Comparison of ENCODE assay signal across 8 cellular contexts in the genomic region with DNA sequence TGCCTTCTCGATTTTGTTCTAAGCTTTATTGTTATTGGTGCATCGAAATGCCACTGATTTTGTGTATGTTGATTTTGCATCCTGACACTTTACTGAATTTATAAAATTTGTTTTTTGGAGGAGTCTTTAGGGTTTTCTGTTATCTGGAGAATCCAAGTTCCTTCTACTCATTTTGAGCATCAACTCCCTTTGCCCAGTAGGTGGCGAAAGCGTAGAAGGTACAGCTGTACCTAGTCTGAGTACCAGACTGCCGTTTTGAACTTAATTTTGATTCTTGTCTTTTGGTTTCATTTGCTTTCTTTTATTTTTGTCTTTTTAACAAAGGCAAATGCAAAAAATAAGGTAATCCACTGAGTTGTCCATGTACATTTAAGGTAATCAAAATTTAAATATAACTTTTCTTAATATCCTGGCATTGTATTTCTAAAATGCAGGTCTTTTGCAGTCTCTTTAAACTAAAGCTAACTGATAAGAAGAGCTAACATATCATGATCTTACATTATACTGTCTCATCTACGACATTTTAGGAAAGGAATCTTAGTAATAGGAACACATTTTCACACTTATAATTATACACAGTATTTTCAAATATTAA.
DNase-seq lines count a peak whose midpoint lies in the region; ATAC-seq, FAIRE-seq and TF ChIP-seq lines count a peak whose summit lies in the region.

No MANE protein-coding gene starts in this region.

- BruUV-seq in OCI-LY7 (replicated peaks; lab: Mats Ljungman, UMichigan): no TSS peak

- POLR2A ChIA-PET in OCI-LY7 (lab: Charles Lee): interaction anchor here (1.1 kb wide), 1 partner anchor 473 kb away, joined by 3 read pairs; no protein-coding TSS in a partner anchor

- no peaks in the 10 kb centered on the region for H3K9me3 ChIP-seq in OCI-LY7 (ENCODE audit: low read length)
- H3K9me3 ChIP-seq in thyroid gland: no peaks in the 10 kb centered on the region

- H3K27ac ChIP-seq in OCI-LY7 (ENCODE audit: low read depth, low read length, poor library complexity, severe bottlenecking): no peak overlapping the region
- H3K27ac ChIP-seq in thyroid gland: no peak overlapping the region

- ATAC-seq in GM19397 (IDR thresholded peaks at IDR 0.05; ENCODE audit: unreplicated experiment): peak; percentile 73
- peak; percentile 86 for ATAC-seq in HG03571 (IDR thresholded peaks at IDR 0.05; ENCODE audit: unreplicated experiment)
- ATAC-seq in left lobe of liver: peak; percentile 87

- no peaks in the 10 kb centered on the region for H3K79me2 ChIP-seq in OCI-LY7 (ENCODE audit: insufficient read depth, low read depth, low read length)

- FAIRE-seq in bronchial epithelial cell (lab: Jason Lieb, UNC): no peak

- H4K20me1 ChIP-seq in OCI-LY7 (ENCODE audit: insufficient read depth, low read length): 0 out of 2 replicates have a peak, but pooled peaks cover 4% of the 10 kb centered on the region

- CTCF ChIA-PET in OCI-LY7 (lab: Charles Lee; ENCODE audit: unreplicated experiment): no interaction called here

- H3K4me3 ChIP-seq in OCI-LY7 (ENCODE audit: low read depth, low read length, poor library complexity, severe bottlenecking) (no peak overlapping the region), bronchial epithelial cell (ENCODE audit: low read depth, low read length) (no peak overlapping the region), thyroid gland (replicated peaks in 1 of 3) (no peak overlapping the region)

- H3K36me3 ChIP-seq in OCI-LY7 (ENCODE audit: insufficient read depth, low read length): no peaks in the 10 kb centered on the region
- H3K36me3 ChIP-seq in bronchial epithelial cell (ENCODE audit: control insufficient read depth, insufficient read depth, low read length): no peaks in the 10 kb centered on the region
- no peaks in the 10 kb centered on the region for H3K36me3 ChIP-seq in thyroid gland

- TF ChIP-seq CTCF in OCI-LY7 (conservative IDR thresholded peaks at IDR 0.05; ENCODE audit: low read length) (peak; percentile 96), bronchial epithelial cell (IDR thresholded peaks at IDR 0.05; ENCODE audit: insufficient read depth, low read length, severe bottlenecking) (peak; percentile 81), thyroid gland (IDR thresholded peaks at IDR 0.05) (peak in 5 of 6 experiments; percentile 52 to 73 (median 65))

- H3K4me1 ChIP-seq in OCI-LY7 (ENCODE audit: insufficient read depth, low read length, poor library complexity, severe bottlenecking): no peaks in the 10 kb centered on the region
- H3K4me1 ChIP-seq in thyroid gland: no peaks in the 10 kb centered on the region

- no peak for TF ChIP-seq POLR2A in thyroid gland (IDR thresholded peaks at IDR 0.05)

- no peaks in the 10 kb centered on the region for H3K9me2 ChIP-seq in OCI-LY7 (ENCODE audit: insufficient read depth, low read length)

- H3K27me3 ChIP-seq in bronchial epithelial cell (ENCODE audit: control insufficient read depth, insufficient read depth, low read length) (peaks cover 3% of the 10 kb centered on the region), thyroid gland (no peaks in the 10 kb centered on the region)

- 5 to 6% methylated on average over 6 of the region's 6 CpGs for WGBS in thyroid gland, 2 donors

- peak; percentile 6 for DNase-seq in DMS79 treated with DMSO at 0.1 percent for 48 hours (lab: John Stamatoyannopoulos, UW)
- no peak for DNase-seq in DMS79 (lab: John Stamatoyannopoulos, UW)
- peak; percentile 67 for DNase-seq in OCI-LY7 (ENCODE audit: low spot score)
- DNase-seq in bronchial epithelial cell (ENCODE audit: low read depth): peak; percentile 61
- DNase-seq in left lobe of liver (ENCODE audit: low spot score): peak; percentile 48
- DNase-seq in thyroid gland: peak; percentile 58 to 71

- H3K4me2 ChIP-seq in OCI-LY7 (ENCODE audit: low read length): no peak overlapping the region

- no peak overlapping the region for H2AFZ ChIP-seq in OCI-LY7 (ENCODE audit: low read length)

- intact Hi-C loops in OCI-LY7 (cut with micrococcal nuclease; ENCODE audit: unreplicated experiment) (loop anchor here (1.0 kb wide), 1 partner anchor 469 kb away; no protein-coding TSS in a partner anchor), thyroid gland (cut with DNase I) (loop anchor here (5.0 to 10.0 kb wide), 2 partner anchors 468 to 1135 kb away; partner anchors contain the start of gene C3orf49)
